In genomic region chr12:115341442-115341841, GRCh38 we compare ENCODE assay signal across 9 cellular contexts.
DNase-seq lines count a peak whose midpoint lies in the region; ATAC-seq and TF ChIP-seq lines count a peak whose summit lies in the region.
"Had no signal": no experiment of that assay in that cellular context is flagged by ENCODE, and none has a peak within 500 bp of the region (broad histone marks: within the 10 kb centered on the region; RNA-seq: fewer than 3 reads in every experiment).

No MANE protein-coding gene starts in this region.

- peak overlapping the region; percentile 89 for H3K9ac ChIP-seq in mesenchymal stem cell (ENCODE audit: low read length)

- H3K9me3 ChIP-seq in mesenchymal stem cell (ENCODE audit: control insufficient read depth, low read length): peaks cover 8% of the 10 kb centered on the region

- no peak overlapping the region for H2BK12ac ChIP-seq in mesenchymal stem cell (ENCODE audit: low read length in 2 of 2)

- H3K4me1 ChIP-seq in mesenchymal stem cell (ENCODE audit: control insufficient read depth, insufficient read depth, low read depth, low read length): peaks cover 9% of the 10 kb centered on the region

- no peaks in the 10 kb centered on the region for H3K27me3 ChIP-seq in mesenchymal stem cell (ENCODE audit: control insufficient read depth in 1 of 2, insufficient read depth in 1 of 2, low read length in 2 of 2)

- H3K79me1 ChIP-seq in mesenchymal stem cell (replicated peaks; ENCODE audit: low read length, poor library complexity, severe bottlenecking): no peaks in the 10 kb centered on the region

- no peak for TF ChIP-seq CTCF in chondrocyte (IDR thresholded peaks at IDR 0.05)

- H2AK5ac ChIP-seq in mesenchymal stem cell (ENCODE audit: low read length, severe bottlenecking): no peak overlapping the region

- H3K4me3 ChIP-seq in mesenchymal stem cell (ENCODE audit: insufficient read depth in 1 of 2, low read depth in 1 of 2, low read length in 2 of 2): no peak overlapping the region

- H3K14ac ChIP-seq in mesenchymal stem cell (ENCODE audit: low read length in 2 of 2): no peak overlapping the region

- H3K27ac ChIP-seq in mesenchymal stem cell (ENCODE audit: low read length, poor library complexity, severe bottlenecking): peak overlapping the region; percentile 2

- H3K4me1 Mint-ChIP-seq in chondrocyte (ENCODE audit: low read depth): peaks cover 21% of the 10 kb centered on the region

- H3K27me3 Mint-ChIP-seq in chondrocyte (ENCODE audit: low read depth): no peaks in the 10 kb centered on the region

- H4K91ac ChIP-seq in mesenchymal stem cell (ENCODE audit: low read length): no peak overlapping the region

- H2AFZ ChIP-seq in mesenchymal stem cell (ENCODE audit: low read depth, low read length): no peak overlapping the region

- no peak overlapping the region for H3K4me2 ChIP-seq in mesenchymal stem cell (ENCODE audit: low read length, poor library complexity, severe bottlenecking)

- H3K4ac ChIP-seq in mesenchymal stem cell (ENCODE audit: low read depth in 1 of 2, low read length in 2 of 2): no peak overlapping the region

- no peaks in the 10 kb centered on the region for H3K36me3 ChIP-seq in mesenchymal stem cell (ENCODE audit: control insufficient read depth in 1 of 2, insufficient read depth in 2 of 2, low read depth in 1 of 2, low read length in 2 of 2)

- H2BK120ac ChIP-seq in mesenchymal stem cell (ENCODE audit: low read depth, low read length): no peak overlapping the region

- 7% methylated on average over 6 of the region's 6 CpGs for WGBS in mesenchymal stem cell

- H3K36me3 Mint-ChIP-seq in chondrocyte (ENCODE audit: low read depth): no peaks in the 10 kb centered on the region

- H3K4me3 Mint-ChIP-seq in chondrocyte (ENCODE audit: unreplicated experiment): peak overlapping the region; percentile 28

- peaks cover 11% of the 10 kb centered on the region for H3K9me3 Mint-ChIP-seq in chondrocyte (ENCODE audit: low read depth)

- ATAC-seq in HG02798 (IDR thresholded peaks at IDR 0.05; ENCODE audit: poor library complexity, unreplicated experiment) (peak; percentile 42), HG02759 (IDR thresholded peaks at IDR 0.05; ENCODE audit: unreplicated experiment) (no peak)

- no peak overlapping the region for H4K8ac ChIP-seq in mesenchymal stem cell (ENCODE audit: low read length)

- H2BK15ac ChIP-seq in mesenchymal stem cell (ENCODE audit: low read depth, poor library complexity, severe bottlenecking): no peak overlapping the region

- DNase-seq in A172 (ENCODE audit: low spot score): peak; percentile 97
- no peak for DNase-seq in chondrocyte (ENCODE audit: low spot score)
- peak; percentile 100 for DNase-seq in mesenchymal stem cell
- no peak for DNase-seq in T-helper 1 cell
- DNase-seq in DMS 273 treated with DMSO at 0.1 percent for 48 hours (lab: John Stamatoyannopoulos, UW): no peak
- DNase-seq in NCI-H510A treated with DMSO at 0.1 percent for 48 hours (lab: John Stamatoyannopoulos, UW): no peak
- DNase-seq: DND-41 had no signal

- no peak overlapping the region for H3K18ac ChIP-seq in mesenchymal stem cell (ENCODE audit: low read depth in 1 of 2, low read length in 2 of 2)

- no peak overlapping the region for H3K23ac ChIP-seq in mesenchymal stem cell (ENCODE audit: low read length in 2 of 2)

- H2BK5ac ChIP-seq in mesenchymal stem cell (ENCODE audit: low read depth, low read length, poor library complexity, severe bottlenecking): no peak overlapping the region

- H3K27ac Mint-ChIP-seq in chondrocyte (ENCODE audit: unreplicated experiment): peak overlapping the region; percentile 96

Comparison
In these comparisons a context has a peak if more than half of its experiments do, and no peak if none do; other contexts are left out.
1. DNase-seq: peak in A172 (single experiment) and mesenchymal stem cell (single experiment); none in chondrocyte (single experiment), T-helper 1 cell (0 of 5), DMS 273 treated with DMSO at 0.1 percent for 48 hours (single experiment) and NCI-H510A treated with DMSO at 0.1 percent for 48 hours (single experiment).